17 cellular contexts compared by ENCODE assay signal in genomic region chr6:148768646-148769270, GRCh38. TPM values are rescaled to one million over a fixed set of nuclear protein-coding genes. Genes with fewer than 3 reads are reported as not detected.
"Had no signal": no experiment of that assay in that cellular context is flagged by ENCODE, and none has a peak within 500 bp of the region (broad histone marks: within the 10 kb centered on the region; RNA-seq: fewer than 3 reads in every experiment).

No MANE protein-coding gene starts in this region.

- FAIRE-seq: islet of Langerhans, pancreas had no signal

- H3K27ac ChIP-seq: heart right ventricle, pancreas, transverse colon had no signal

- H3K4me3 ChIP-seq: heart right ventricle, mucosa of descending colon, pancreas, transverse colon had no signal

- H3K36me3 ChIP-seq: heart right ventricle, pancreas, transverse colon had no signal

- ATAC-seq: left colon; mucosa of descending colon; naive thymus-derived CD4-positive, alpha-beta T cell; pancreas had no signal

- H3K4me1 ChIP-seq: transverse colon had no signal

- H3K27me3 ChIP-seq: heart right ventricle, pancreas, transverse colon had no signal

- H3K9me3 ChIP-seq: mucosa of descending colon, pancreas, transverse colon had no signal

- DNase-seq: activated B cell treated with CpG ODN at 0.5 μM for 24 hours; activated CD4-positive, alpha-beta T cell treated with anti-CD3 and anti-CD28 coated beads, Interleukin-2, amount 50 U/mL, for 1 hour; activated CD8-positive, alpha-beta memory T cell treated with anti-CD3 and anti-CD28 coated beads for 24 hours; activated gamma-delta T cell treated with Interleukin-2 at 50 U/mL for 16 hours; amygdala; effector memory CD4-positive, alpha-beta T cell; heart right ventricle; left colon; mucosa of descending colon; naive thymus-derived CD4-positive, alpha-beta T cell; pancreas; stimulated activated CD4-positive, alpha-beta T cell treated with anti-CD3 and anti-CD28 coated beads, Interleukin-4, amount 100 ng/mL, for 1 hour; stimulated activated naive CD4-positive, alpha-beta T cell; substantia nigra; T-helper 2 cell; transverse colon had no signal

RNA-seq across cellular contexts. Expression of gene UST, which starts 21.9 kb away (rescaled TPM):
- polyA plus RNA-seq: naive thymus-derived CD4-positive, alpha-beta T cell had no signal
